22 cellular contexts compared by ENCODE assay signal in the genomic region with DNA sequence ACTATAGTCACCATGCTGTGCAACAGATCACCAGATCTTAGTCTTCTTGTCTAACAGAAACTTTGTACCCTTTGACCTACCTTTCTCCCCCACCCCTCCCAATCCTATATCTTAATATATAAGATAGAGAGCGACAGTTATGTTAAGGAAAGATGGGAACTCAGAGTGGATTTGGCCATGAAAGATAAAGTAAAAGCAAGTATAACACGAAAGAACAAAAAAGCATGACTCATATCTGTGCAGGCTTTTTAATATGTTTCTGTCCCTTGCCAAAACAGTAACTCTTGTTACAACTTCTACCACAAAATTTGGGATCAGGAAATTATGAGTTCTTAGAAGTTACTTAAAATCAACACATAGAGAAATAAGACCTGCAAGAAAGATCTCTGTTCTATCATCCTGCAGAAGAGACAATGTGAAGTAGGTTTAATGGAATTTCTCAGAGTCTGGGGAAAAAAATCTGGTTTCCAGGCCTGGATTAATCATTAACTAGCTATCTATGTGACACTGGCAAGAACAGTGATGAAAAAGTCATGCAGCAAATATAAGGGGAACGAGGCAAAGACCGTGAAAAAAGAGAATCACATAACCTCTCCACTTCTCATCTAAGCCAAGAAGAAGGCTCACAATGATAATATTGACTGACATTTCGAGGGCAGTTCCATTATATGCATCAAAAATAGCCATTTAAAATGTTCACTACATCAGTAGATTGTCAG. TPM values are rescaled to one million over a fixed set of nuclear protein-coding genes. Genes with fewer than 3 reads are reported as not detected.
A peak's percentile ranks its signal among the peaks of the same experiment; 100 is the strongest.
DNase-seq lines count a peak whose midpoint lies in the region; ATAC-seq and TF ChIP-seq lines count a peak whose summit lies in the region.
"Had no signal": no experiment of that assay in that cellular context is flagged by ENCODE, and none has a peak within 500 bp of the region (broad histone marks: within the 10 kb centered on the region; RNA-seq: fewer than 3 reads in every experiment).

No MANE protein-coding gene starts in this region.

- TF ChIP-seq CTCF in 22Rv1 (IDR thresholded peaks at IDR 0.05) (no peak), kidney epithelial cell (IDR thresholded peaks at IDR 0.05; ENCODE audit: insufficient read depth, low read length, poor library complexity, severe bottlenecking) (no peak)

- H3K27ac ChIP-seq in 22Rv1, result peak overlapping the region; percentile 40
- H3K27ac ChIP-seq: gastrocnemius medialis, KMS-11, transverse colon had no signal

- H3K36me3 ChIP-seq in kidney epithelial cell (ENCODE audit: control insufficient read depth, insufficient read depth, low read length), result no peaks in the 10 kb centered on the region
- H3K36me3 ChIP-seq: gastrocnemius medialis, transverse colon had no signal

- ATAC-seq in GM21360 (IDR thresholded peaks at IDR 0.05; ENCODE audit: unreplicated experiment), result no peak
- ATAC-seq: effector memory CD8-positive, alpha-beta T cell; gastrocnemius medialis; Right ventricle myocardium inferior; sciatic nerve had no signal

- H3K4me3 ChIP-seq in kidney epithelial cell (ENCODE audit: low read depth, low read length), result no peak overlapping the region
- H3K4me3 ChIP-seq: gastrocnemius medialis, transverse colon had no signal

- H3K27me3 ChIP-seq in kidney epithelial cell (ENCODE audit: control insufficient read depth, insufficient read depth, low read length), result no peaks in the 10 kb centered on the region
- H3K27me3 ChIP-seq: gastrocnemius medialis, transverse colon had no signal

- DNase-seq in GM04504 (ENCODE audit: low read depth) (peak; percentile 26), astrocyte of the hippocampus (ENCODE audit: low read depth, low spot score) (peak; percentile 21), kidney epithelial cell (ENCODE audit: low read depth) (peak; percentile 19), hepatic stellate cell (ENCODE audit: low spot score) (no peak), DMS153 (lab: John Stamatoyannopoulos, UW) (no peak)
- no peak for DNase-seq in activated CD4-positive, alpha-beta T cell treated with anti-CD3 and anti-CD28 coated beads for 1 hour
- DNase-seq: activated CD4-positive, alpha-beta T cell treated with anti-CD3 and anti-CD28 coated beads, Interleukin-2, amount 50 U/mL, for 1 hour; activated naive CD8-positive, alpha-beta T cell treated with anti-CD3 and anti-CD28 coated beads for 36 hours; activated T-cell treated with anti-CD3 and anti-CD28 coated beads, Interleukin-2, amount 50 U/mL, for 24 hours; COR-L47; effector memory CD8-positive, alpha-beta T cell; gastrocnemius medialis; NCI-H1105 treated with DMSO at 0.1 percent for 48 hours; NCI-H2171; stimulated activated CD4-positive, alpha-beta T cell treated with anti-CD3 and anti-CD28 coated beads, Interleukin-4, amount 100 ng/mL, for 1 hour; stimulated activated CD8-positive, alpha-beta memory T cell treated with anti-CD3 and anti-CD28 coated beads, Interleukin-4, amount 100 ng/mL, for 48 hours; transverse colon had no signal

RNA-seq across cellular contexts. Expression of gene BAAT, which starts 18.6 kb away (rescaled TPM):
- total RNA-seq in kidney epithelial cell, result not detected in 2 replicates
- total RNA-seq: Right ventricle myocardium inferior, sciatic nerve had no signal

RNA-seq across cellular contexts. Expression of gene MRPL50, which starts 32.2 kb away (rescaled TPM):
- 10.9 and 13.9 TPM in 2 replicates for total RNA-seq in kidney epithelial cell

RNA-seq across cellular contexts. Expression of gene ZNF189, which starts 32.5 kb away (rescaled TPM):
- 11.0 and 13.4 TPM in 2 replicates for total RNA-seq in kidney epithelial cell

Comparison
In these comparisons a context has a peak if more than half of its experiments do, and no peak if none do; other contexts are left out.
1. DNase-seq: peak in GM04504 (single experiment), astrocyte of the hippocampus (single experiment) and kidney epithelial cell (single experiment); none in hepatic stellate cell (single experiment), activated CD4-positive, alpha-beta T cell treated with anti-CD3 and anti-CD28 coated beads for 1 hour (single experiment) and DMS153 (single experiment).